Comparison of ENCODE assay signal across 9 cellular contexts in genomic region chr15:75456710-75457109, GRCh38. TPM values are rescaled to one million over a fixed set of nuclear protein-coding genes. Genes with fewer than 3 reads are reported as not detected.
DNase-seq lines count a peak whose midpoint lies in the region; ATAC-seq and TF ChIP-seq lines count a peak whose summit lies in the region.
"Had no signal": no experiment of that assay in that cellular context is flagged by ENCODE, and none has a peak within 500 bp of the region (broad histone marks: within the 10 kb centered on the region; RNA-seq: fewer than 3 reads in every experiment).

No MANE protein-coding gene starts in this region.

- no peaks in the 10 kb centered on the region for H3K9me3 Mint-ChIP-seq in effector memory CD8-positive, alpha-beta T cell

- H3K9me3 ChIP-seq in OCI-LY1 (ENCODE audit: low read length) (no peaks in the 10 kb centered on the region), prostate gland (no peaks in the 10 kb centered on the region)

- H3K36me3 ChIP-seq in OCI-LY1 (ENCODE audit: insufficient read depth, low read length) (no peaks in the 10 kb centered on the region), prostate gland (no peaks in the 10 kb centered on the region)

- H3K4me1 ChIP-seq in OCI-LY1 (ENCODE audit: insufficient read depth, low read length, severe bottlenecking) = peaks cover 14% of the 10 kb centered on the region
- peaks cover 9% of the 10 kb centered on the region for H3K4me1 ChIP-seq in prostate gland (replicated peaks)

- DNase-seq in NCI-H2227 (lab: John Stamatoyannopoulos, UW; ENCODE audit: unreplicated experiment) (peak; percentile 14), NCI-H2227 treated with DMSO at 0.1 percent for 48 hours (lab: John Stamatoyannopoulos, UW) (no peak), prostate gland (ENCODE audit: low spot score) (no peak), SW480 (ENCODE audit: low spot score) (no peak)
- DNase-seq in effector memory CD8-positive, alpha-beta T cell = no peak
- DNase-seq in stimulated activated CD4-positive, alpha-beta T cell treated with anti-CD3 and anti-CD28 coated beads, Interleukin-15, amount 100 ng/mL, for 24 hours = no peak
- DNase-seq: KG1 had no signal

- H3K4me1 Mint-ChIP-seq in effector memory CD8-positive, alpha-beta T cell (ENCODE audit: low read depth in 2 of 2) = peaks cover 19 to 25% of the 10 kb centered on the region in 2 donors

- H3K27me3 ChIP-seq in OCI-LY1 (ENCODE audit: insufficient read depth, low read length) (no peaks in the 10 kb centered on the region), prostate gland (replicated peaks; ENCODE audit: insufficient read depth) (no peaks in the 10 kb centered on the region)

- intact Hi-C loops in prostate gland (cut with DNase I) = no loop called here

- TF ChIP-seq POLR2A in prostate gland (IDR thresholded peaks at IDR 0.05) = no peak

- ATAC-seq in effector memory CD8-positive, alpha-beta T cell (replicated peaks) = no peak
- no peak for ATAC-seq in HG03108 (IDR thresholded peaks at IDR 0.05; ENCODE audit: unreplicated experiment)

- peak overlapping the region; percentile 96 for H3K4me2 ChIP-seq in OCI-LY1 (ENCODE audit: low read length)

- H3K27ac ChIP-seq in OCI-LY1 (ENCODE audit: low read depth, low read length, poor library complexity, severe bottlenecking) (no peak overlapping the region), prostate gland (peak overlapping the region; percentile 98)

- peaks cover 3% of the 10 kb centered on the region; the same call in 1 of the 2 replicates for H3F3A ChIP-seq in OCI-LY1 (ENCODE audit: insufficient read depth, low read length)

- H3K4me3 ChIP-seq in OCI-LY1 (ENCODE audit: low read depth, low read length, poor library complexity, severe bottlenecking) (peak overlapping the region; percentile 70), prostate gland (peak overlapping the region in 1 of 2 donors; percentile 72)

- H3K27me3 Mint-ChIP-seq in effector memory CD8-positive, alpha-beta T cell = no peaks in the 10 kb centered on the region

- WGBS in prostate gland = 38% methylated on average over 6 of the region's 6 CpGs

- no peak overlapping the region for H2AFZ ChIP-seq in OCI-LY1 (ENCODE audit: low read length)

- H3K36me3 Mint-ChIP-seq in effector memory CD8-positive, alpha-beta T cell (ENCODE audit: insufficient read depth) = peaks cover 44% of the 10 kb centered on the region

- TF ChIP-seq CTCF in OCI-LY1 (IDR thresholded peaks at IDR 0.05; ENCODE audit: low read length) (no peak), prostate gland (IDR thresholded peaks at IDR 0.05) (no peak)

- H3K9ac ChIP-seq in OCI-LY1 (ENCODE audit: low read length) = peak overlapping the region; percentile 92; the same call in 1 of the 2 replicates

- no peaks in the 10 kb centered on the region for H3K79me2 ChIP-seq in OCI-LY1 (ENCODE audit: insufficient read depth, low read length)

- peak overlapping the region; percentile 97 for H3K27ac Mint-ChIP-seq in effector memory CD8-positive, alpha-beta T cell

- H3K4me3 Mint-ChIP-seq in effector memory CD8-positive, alpha-beta T cell = peak overlapping the region; percentile 99

- no peaks in the 10 kb centered on the region for H3K9me2 ChIP-seq in OCI-LY1 (ENCODE audit: low read depth, low read length)

- H4K20me1 ChIP-seq in OCI-LY1 (ENCODE audit: insufficient read depth, low read length) = no peaks in the 10 kb centered on the region

RNA-seq across cellular contexts. Expression of gene SIN3A, which starts 5.2 kb away (rescaled TPM):
- 10 to 100 TPM; 51.0 to 98.6 TPM for total RNA-seq in prostate gland
